ENCODE assay signal across 9 cellular contexts in genomic region chr7:27188666-27189559, GRCh38. TPM values are rescaled to one million over a fixed set of nuclear protein-coding genes. Genes with fewer than 3 reads are reported as not detected.
A peak's percentile ranks its signal among the peaks of the same experiment; 100 is the strongest.
DNase-seq lines count a peak whose midpoint lies in the region; ATAC-seq and TF ChIP-seq lines count a peak whose summit lies in the region.
"Had no signal": no experiment of that assay in that cellular context is flagged by ENCODE, and none has a peak within 500 bp of the region (broad histone marks: within the 10 kb centered on the region; RNA-seq: fewer than 3 reads in every experiment).

No MANE protein-coding gene starts in this region.

- no peak overlapping the region for H3K27ac Mint-ChIP-seq in activated B cell treated with CpG ODN at 0.5 μM for 24 hours

- intact Hi-C loops in activated B cell treated with CpG ODN at 0.5 μM for 24 hours (cut with micrococcal nuclease) (loop anchor here (1.0 to 5.0 kb wide), 2 partner anchors 25 to 1327 kb away; no protein-coding TSS in a partner anchor), right cardiac atrium (cut with DNase I) (no loop called here), gastrocnemius medialis (cut with DNase I; ENCODE audit: low total_unique reads) (loop anchor here (5.0 to 10.0 kb wide), 2 partner anchors 1223 to 1436 kb away; partner anchors contain the start of gene CREB5)

- H3K27me3 ChIP-seq in right cardiac atrium (ENCODE audit: control insufficient read depth, insufficient read depth) (no peaks in the 10 kb centered on the region), gastrocnemius medialis (peaks cover 0 to 10% (median 6%) of the 10 kb centered on the region in 3 donors)

- peaks cover 53% of the 10 kb centered on the region for H3K4me1 Mint-ChIP-seq in activated B cell treated with CpG ODN at 0.5 μM for 24 hours

- H3K9me3 ChIP-seq in right cardiac atrium (ENCODE audit: control insufficient read depth, low read length) (no peaks in the 10 kb centered on the region), gastrocnemius medialis (no peaks in the 10 kb centered on the region)

- peaks cover 76% of the 10 kb centered on the region for H3K27me3 Mint-ChIP-seq in activated B cell treated with CpG ODN at 0.5 μM for 24 hours

- POLR2A ChIA-PET in activated B cell treated with CpG ODN at 0.5 μM for 24 hours (lab: Charles Lee) = interaction anchor here (1.4 kb wide), 1 partner anchor 26 kb away, joined by 3 read pairs; no protein-coding TSS in a partner anchor

- in situ Hi-C loops in gastrocnemius medialis (cut with MboI; ENCODE audit: low sequenced_read_pairs in 4 of 4) = loop anchor here in 3 of 4 donors (10.0 to 25.0 kb wide), 5 partner anchors 898 to 1427 kb away; partner anchors contain the start of gene CREB5 (in 1 of the 3)

- ATAC-seq in activated B cell treated with CpG ODN at 0.5 μM for 24 hours (ENCODE audit: low read depth) (no peak), right cardiac atrium (peak in 1 of 2 donors; percentile 18), gastrocnemius medialis (peak; percentile 8), GM18870 (IDR thresholded peaks at IDR 0.05; ENCODE audit: unreplicated experiment) (no peak)

- WGBS in right cardiac atrium = 5% methylated on average over 55 of the region's 55 CpGs

- no peaks in the 10 kb centered on the region for H3K36me3 ChIP-seq in gastrocnemius medialis

- TF ChIP-seq CTCF in activated B cell treated with CpG ODN at 0.5 μM for 24 hours (IDR thresholded peaks at IDR 0.05) = no peak
- TF ChIP-seq CTCF in gastrocnemius medialis (IDR thresholded peaks at IDR 0.05 in 4 of 5, conservative IDR thresholded peaks at IDR 0.05 in 1 of 5) = no peak

- CTCF ChIA-PET in activated B cell treated with CpG ODN at 0.5 μM for 24 hours (lab: Charles Lee) = interaction anchor here (1.9 kb wide), 1 partner anchor 9 kb away, joined by 5 read pairs; no protein-coding TSS in a partner anchor

- DNase-seq in HCEC 1CT = peak; percentile 60
- peak; percentile 36 for DNase-seq in activated B cell treated with CpG ODN at 0.5 μM for 24 hours
- peak in 1 of 3 donors; percentile 50 for DNase-seq in right cardiac atrium
- DNase-seq in gastrocnemius medialis = peak in 1 of 2 donors; percentile 78
- DNase-seq in NCI-H526 treated with DMSO at 0.1 percent for 48 hours (lab: John Stamatoyannopoulos, UW) = no peak
- no peak for DNase-seq in effector CD4-positive, alpha-beta T cell
- DNase-seq in superior temporal gyrus (ENCODE audit: extremely low spot score) = no peak
- DNase-seq: RPMI8226 had no signal

- H3K4me3 ChIP-seq in right cardiac atrium (ENCODE audit: low read length) = peak overlapping the region; percentile 6
- H3K4me3 ChIP-seq in gastrocnemius medialis = peak overlapping the region; percentile 37 to 73 (median 52)

- no peaks in the 10 kb centered on the region for H3K36me3 Mint-ChIP-seq in activated B cell treated with CpG ODN at 0.5 μM for 24 hours (ENCODE audit: low read depth)

- H3K4me1 ChIP-seq in right cardiac atrium (ENCODE audit: control insufficient read depth, insufficient read depth, low read length) = peaks cover 8% of the 10 kb centered on the region
- peaks cover 14 to 40% of the 10 kb centered on the region in 2 donors for H3K4me1 ChIP-seq in gastrocnemius medialis

- H3K4me3 Mint-ChIP-seq in activated B cell treated with CpG ODN at 0.5 μM for 24 hours = peak overlapping the region; percentile 69

- no peak overlapping the region for H3K27ac ChIP-seq in right cardiac atrium (ENCODE audit: low read length)
- H3K27ac ChIP-seq in gastrocnemius medialis = peak overlapping the region; percentile 90 to 99 (median 95)

- peak; percentile 57 to 66 for TF ChIP-seq POLR2A in gastrocnemius medialis (IDR thresholded peaks at IDR 0.05)

- no peaks in the 10 kb centered on the region for H3K9me3 Mint-ChIP-seq in activated B cell treated with CpG ODN at 0.5 μM for 24 hours

RNA-seq across cellular contexts. Expression of gene HOXA11, which starts 3.9 kb away (rescaled TPM):
- total RNA-seq in activated B cell treated with CpG ODN at 0.5 μM for 24 hours (not detected in 2 replicates), right cardiac atrium (not detected), gastrocnemius medialis (1 to 10 TPM; 5.1 to 7.9 (median 6.4) TPM)
- not detected for polyA plus RNA-seq in right cardiac atrium

RNA-seq across cellular contexts. Expression of gene HOXA13, which starts 11.0 kb away (rescaled TPM):
- not detected in 2 replicates for total RNA-seq in activated B cell treated with CpG ODN at 0.5 μM for 24 hours
- not detected for total RNA-seq in right cardiac atrium
- not detected for polyA plus RNA-seq in right cardiac atrium
- 1 to 10 TPM in 3 of 4 donors, under 1 TPM in 1; 0.82 to 2.4 (median 1.7) TPM for total RNA-seq in gastrocnemius medialis

RNA-seq across cellular contexts. Expression of gene HOXA10, which starts 14.8 kb away (rescaled TPM):
- total RNA-seq in activated B cell treated with CpG ODN at 0.5 μM for 24 hours = 0.24 TPM in 1 of 2 replicates, not detected in the other
- not detected for total RNA-seq in right cardiac atrium
- polyA plus RNA-seq in right cardiac atrium = not detected
- 10 to 100 TPM; 24.6 to 61.2 (median 40.0) TPM for total RNA-seq in gastrocnemius medialis

RNA-seq across cellular contexts. Expression of gene HOXA9, which starts 23.6 kb away (rescaled TPM):
- total RNA-seq in activated B cell treated with CpG ODN at 0.5 μM for 24 hours (not detected in 2 replicates), right cardiac atrium (not detected), gastrocnemius medialis (10 to 100 TPM; 18.9 to 30.3 (median 19.5) TPM)
- not detected for polyA plus RNA-seq in right cardiac atrium

RNA-seq across cellular contexts. Expression of gene HOXA7, which starts 32.4 kb away (rescaled TPM):
- not detected in 2 replicates for total RNA-seq in activated B cell treated with CpG ODN at 0.5 μM for 24 hours
- total RNA-seq in right cardiac atrium = not detected
- polyA plus RNA-seq in right cardiac atrium = 0.11 TPM
- total RNA-seq in gastrocnemius medialis = 10 to 100 TPM in 1 of 4 donors, 1 to 10 TPM in 3; 5.3 to 12.8 (median 8.6) TPM

Comparison
In these comparisons a context has a peak if more than half of its experiments do, and no peak if none do; other contexts are left out.
1. DNase-seq: peak in HCEC 1CT (single experiment) and activated B cell treated with CpG ODN at 0.5 μM for 24 hours (single experiment); none in NCI-H526 treated with DMSO at 0.1 percent for 48 hours (single experiment), effector CD4-positive, alpha-beta T cell (single experiment) and superior temporal gyrus (single experiment).
2. ATAC-seq: peak in gastrocnemius medialis (2 of 2); none in activated B cell treated with CpG ODN at 0.5 μM for 24 hours (single experiment) and GM18870 (single experiment).
3. RNA of gene HOXA10, which starts 14.8 kb away (total RNA-seq): 24.6 to 61.2 TPM in gastrocnemius medialis; 0.24 TPM in activated B cell treated with CpG ODN at 0.5 μM for 24 hours and not detected in right cardiac atrium; every median in the first group is over 10 times any median in the second.
4. intact Hi-C loops: an anchor here in activated B cell treated with CpG ODN at 0.5 μM for 24 hours (1.0 to 5.0 kb wide) and gastrocnemius medialis (5.0 to 10.0 kb wide); none called in right cardiac atrium.